ENCODE assay signal across 16 cellular contexts in genomic region chr5:160192424-160192823, GRCh38. TPM values are rescaled to one million over a fixed set of nuclear protein-coding genes. Genes with fewer than 3 reads are reported as not detected.
A peak's percentile ranks its signal among the peaks of the same experiment; 100 is the strongest.
DNase-seq lines count a peak whose midpoint lies in the region; ATAC-seq, FAIRE-seq and TF ChIP-seq lines count a peak whose summit lies in the region.
"Had no signal": no experiment of that assay in that cellular context is flagged by ENCODE, and none has a peak within 500 bp of the region (broad histone marks: within the 10 kb centered on the region; RNA-seq: fewer than 3 reads in every experiment).

No MANE protein-coding gene starts in this region.

- no peak overlapping the region for H2BK120ac ChIP-seq in neuronal stem cell (ENCODE audit: low read depth, low read length)

- H3K4me2 ChIP-seq in HepG2 (ENCODE audit: low read depth, low read length) (no peak overlapping the region), neuronal stem cell (ENCODE audit: insufficient read depth, low read length, poor library complexity, severe bottlenecking) (no peak overlapping the region)

- peak overlapping the region; percentile 93 for H3K4ac ChIP-seq in neuronal stem cell (ENCODE audit: low read length)

- peaks cover 10% of the 10 kb centered on the region for H3K27me3 Mint-ChIP-seq in glutamatergic neuron (ENCODE audit: unreplicated experiment)
- H3K27me3 Mint-ChIP-seq in immature natural killer cell (ENCODE audit: low read depth in 3 of 3) = peaks cover 0 to 3% (median 3%) of the 10 kb centered on the region in 3 donors

- no peak overlapping the region for H4K8ac ChIP-seq in neuronal stem cell (ENCODE audit: low read depth, low read length)

- peak overlapping the region; percentile 48 for H3K18ac ChIP-seq in neuronal stem cell (ENCODE audit: low read length)

- TF ChIP-seq EP300 in HepG2 (IDR thresholded peaks at IDR 0.05; ENCODE audit: low read depth in 2 of 2, low read length in 2 of 2) = no peak
- no peak for TF ChIP-seq EP300 in HepG2 (CRISPR knock-in tag; IDR thresholded peaks at IDR 0.05; ENCODE audit: borderline replicate concordance)

- no peak overlapping the region for H3K4me3 ChIP-seq in HepG2 (replicated peaks in 1 of 3; ENCODE audit: insufficient read depth in 1 of 3, low read depth in 2 of 3, low read length in 3 of 3)
- no peak overlapping the region for H3K4me3 ChIP-seq in right lobe of liver
- no peak overlapping the region for H3K4me3 ChIP-seq in neuronal stem cell (ENCODE audit: low read length in 2 of 2)
- H3K4me3 ChIP-seq: GM12878, GM23248 had no signal

- intact Hi-C loops in HepG2 (cut with micrococcal nuclease; ENCODE audit: unreplicated experiment) (no loop called here), right lobe of liver (cut with DNase I) (no loop called here)

- no peaks in the 10 kb centered on the region for H3K79me2 ChIP-seq in HepG2 (ENCODE audit: insufficient read depth, low read length)

- no peak overlapping the region for H2BK5ac ChIP-seq in neuronal stem cell (ENCODE audit: low read length)

- no peak overlapping the region for H2BK15ac ChIP-seq in neuronal stem cell (ENCODE audit: low read length)

- POLR2A ChIA-PET in HepG2 (lab: Yijun Ruan, JAX) = no interaction called here

- FAIRE-seq in HepG2 (lab: Jason Lieb, UNC) = no peak
- FAIRE-seq: GM12878, GM18507 had no signal

- no peaks in the 10 kb centered on the region for H3K36me3 ChIP-seq in HepG2 (replicated peaks in 1 of 2; ENCODE audit: control insufficient read depth in 1 of 2, insufficient read depth in 2 of 2, low read length in 2 of 2)
- no peaks in the 10 kb centered on the region for H3K36me3 ChIP-seq in right lobe of liver
- no peaks in the 10 kb centered on the region for H3K36me3 ChIP-seq in neuronal stem cell (replicated peaks in 1 of 2; ENCODE audit: control insufficient read depth in 2 of 2, insufficient read depth in 2 of 2, low read length in 2 of 2)

- H3K4me1 Mint-ChIP-seq in glutamatergic neuron (ENCODE audit: low read depth, unreplicated experiment) (peaks cover 20% of the 10 kb centered on the region), immature natural killer cell (peaks cover 0 to 8% of the 10 kb centered on the region in 2 donors)

- TF ChIP-seq CTCF in HepG2 (CRISPR knock-in tag; IDR thresholded peaks at IDR 0.05) (no peak), right lobe of liver (IDR thresholded peaks at IDR 0.05) (no peak), glutamatergic neuron (IDR thresholded peaks at IDR 0.05; ENCODE audit: partially characterized antibody, unreplicated experiment) (no peak)

- H3K9ac ChIP-seq in HepG2 (ENCODE audit: insufficient read depth, low read depth, low read length) (no peak overlapping the region), neuronal stem cell (ENCODE audit: low read depth, low read length, poor library complexity) (no peak overlapping the region)
- H3K9ac ChIP-seq: GM23248 had no signal

- no peaks in the 10 kb centered on the region for H4K20me1 ChIP-seq in HepG2 (ENCODE audit: insufficient read depth, low read length)

- BruUV-seq in HepG2 (replicated peaks; lab: Mats Ljungman, UMichigan) = no TSS peak

- H3K4me3 Mint-ChIP-seq in glutamatergic neuron (ENCODE audit: unreplicated experiment) (no peak overlapping the region), immature natural killer cell (no peak overlapping the region)
- H3K4me3 Mint-ChIP-seq: CD4-positive, alpha-beta T cell had no signal

- H3K27ac Mint-ChIP-seq in glutamatergic neuron (ENCODE audit: unreplicated experiment) = peak overlapping the region; percentile 41
- no peak overlapping the region for H3K27ac Mint-ChIP-seq in immature natural killer cell
- H3K27ac Mint-ChIP-seq: CD4-positive, alpha-beta T cell had no signal

- H3K9me3 Mint-ChIP-seq in glutamatergic neuron (ENCODE audit: unreplicated experiment) = peaks cover 12% of the 10 kb centered on the region
- no peaks in the 10 kb centered on the region for H3K9me3 Mint-ChIP-seq in immature natural killer cell
- H3K9me3 Mint-ChIP-seq: CD4-positive, alpha-beta T cell had no signal

- no peak for DNase-seq in HepG2 (ENCODE audit: low spot score)
- DNase-seq in right lobe of liver = no peak
- no peak for DNase-seq in glutamatergic neuron
- DNase-seq in neuronal stem cell (ENCODE audit: low spot score) = no peak
- no peak for DNase-seq in 8988T
- no peak for DNase-seq in activated gamma-delta T cell (lab: John Stamatoyannopoulos, UW)
- DNase-seq in immature natural killer cell = no peak
- DNase-seq: ACHN; C1 segment of cervical spinal cord; Calu3; CD4-positive, alpha-beta T cell; DMS 273 treated with DMSO at 0.1 percent for 48 hours; GM23248; H7 had no signal

- TF ChIP-seq RAD21 in HepG2 (CRISPR knock-in tag; IDR thresholded peaks at IDR 0.05) = no peak

- no peaks in the 10 kb centered on the region for H3K4me1 ChIP-seq in HepG2 (ENCODE audit: insufficient read depth, low read length)
- no peaks in the 10 kb centered on the region for H3K4me1 ChIP-seq in right lobe of liver
- H3K4me1 ChIP-seq in neuronal stem cell (ENCODE audit: control insufficient read depth in 2 of 2, insufficient read depth in 1 of 2, low read depth in 1 of 2, low read length in 2 of 2) = peaks cover 3 to 8% of the 10 kb centered on the region in 2 donors

- no peaks in the 10 kb centered on the region for H3K79me1 ChIP-seq in neuronal stem cell (ENCODE audit: low read depth, low read length)

- H4K91ac ChIP-seq in neuronal stem cell (ENCODE audit: low read depth, low read length, poor library complexity) = no peak overlapping the region

- H3K27me3 ChIP-seq in HepG2 (ENCODE audit: control insufficient read depth in 1 of 2, insufficient read depth in 2 of 2, low read length in 2 of 2) (peaks cover 3 to 6% of the 10 kb centered on the region in 2 experiments; a peak in 3 of 5 replicates), right lobe of liver (no peaks in the 10 kb centered on the region), neuronal stem cell (ENCODE audit: control insufficient read depth in 3 of 3, insufficient read depth in 3 of 3, low read depth in 1 of 3, low read length in 3 of 3) (no peaks in the 10 kb centered on the region)

- in situ Hi-C loops in HepG2 (cut with HindIII; ENCODE audit: extremely low pct_ligation_motif_present, low pct_unique_long_range_greater_than_20kb) = no loop called here

- H3K14ac ChIP-seq in neuronal stem cell (ENCODE audit: low read length) = no peak overlapping the region

- no peak overlapping the region for H2AFZ ChIP-seq in HepG2 (ENCODE audit: low read length)
- H2AFZ ChIP-seq in neuronal stem cell (ENCODE audit: low read length) = no peak overlapping the region
- H2AFZ ChIP-seq: GM23248 had no signal

- H2AK5ac ChIP-seq in neuronal stem cell (ENCODE audit: low read depth, low read length) = peak overlapping the region; percentile 40

- CTCF ChIA-PET in HepG2 (lab: Yijun Ruan, JAX; ENCODE audit: low intra/inter-chr PET ratio, low total read pairs) = no interaction called here

- ATAC-seq in HepG2 (no peak), right lobe of liver (no peak)
- ATAC-seq: GM12878 had no signal

- H3K9me3 ChIP-seq in HepG2 (ENCODE audit: low read length) = no peaks in the 10 kb centered on the region
- no peaks in the 10 kb centered on the region for H3K9me3 ChIP-seq in right lobe of liver
- no peaks in the 10 kb centered on the region for H3K9me3 ChIP-seq in neuronal stem cell (replicated peaks in 1 of 2; ENCODE audit: control insufficient read depth in 2 of 2, insufficient read depth in 1 of 2, low read depth in 1 of 2, low read length in 2 of 2)

- TF ChIP-seq POLR2A in HepG2 (IDR thresholded peaks at IDR 0.05; ENCODE audit: insufficient read depth in 1 of 2, low read depth in 2 of 2, low read length in 2 of 2) (no peak), right lobe of liver (IDR thresholded peaks at IDR 0.05) (no peak)

- no peaks in the 10 kb centered on the region for H3K36me3 Mint-ChIP-seq in glutamatergic neuron (ENCODE audit: unreplicated experiment)
- no peaks in the 10 kb centered on the region for H3K36me3 Mint-ChIP-seq in immature natural killer cell

- H3K23ac ChIP-seq in neuronal stem cell (ENCODE audit: low read depth, low read length, poor library complexity) = no peak overlapping the region

- no peak overlapping the region for H2BK12ac ChIP-seq in neuronal stem cell (ENCODE audit: low read length)

- H3K27ac ChIP-seq in HepG2 (ENCODE audit: extremely low read length, insufficient read depth, low read length) (no peak overlapping the region), right lobe of liver (no peak overlapping the region), neuronal stem cell (replicated peaks; ENCODE audit: low read length) (no peak overlapping the region)
- H3K27ac ChIP-seq: GM23248 had no signal

- 69% methylated on average over 7 of the region's 7 CpGs for WGBS in HepG2 (ENCODE audit: low lambda C conversion rate)
- WGBS in right lobe of liver (ENCODE audit: insufficient coverage, low coverage, low lambda C conversion rate, missing lambda C conversion rate) = 68% methylated on average over 4 of the region's 7 CpGs
- WGBS in neuronal stem cell (ENCODE audit: extremely low coverage in 2 of 2, insufficient read length in 2 of 2, insufficient replicate concordance in 1 of 2), 2 donors = no CpG with 5 or more reads among the region's 7 CpGs

RNA-seq across cellular contexts. Expression of gene FABP6, which starts 36.9 kb away (rescaled TPM):
- total RNA-seq in HepG2 (2016; rRNA removed; fragmentation: Illumina TruSeq; extraction: Trizol) (not detected in 2 replicates), right lobe of liver (not detected), glutamatergic neuron (ENCODE audit: unreplicated experiment) (7.7 TPM)
- not detected in 2 replicates for total RNA-seq in HepG2 (2016; cell fraction: cytosol; rRNA removed; fragmentation: Illumina TruSeq; extraction: Trizol; ENCODE audit: low read depth)
- total RNA-seq in HepG2 (2016; cell fraction: insoluble cytoplasmic fraction; rRNA removed; fragmentation: Illumina TruSeq; extraction: Trizol) = not detected in 2 replicates
- not detected in 2 replicates for total RNA-seq in HepG2 (2016; cell fraction: membrane; rRNA removed; fragmentation: Illumina TruSeq; extraction: Trizol)
- not detected in 2 replicates for total RNA-seq in HepG2 (2016; cell fraction: nucleus; rRNA removed; fragmentation: Illumina TruSeq; extraction: Trizol)
- polyA plus RNA-seq in HepG2 (2011; rRNA removed) (0.13 TPM in 1 of 2 replicates, not detected in the other), immature natural killer cell (not detected)
- polyA plus RNA-seq in HepG2 (2011; cell fraction: cytosol; rRNA removed) = not detected in 2 replicates
- polyA plus RNA-seq in HepG2 (2011; cell fraction: nucleus; rRNA removed) = not detected in 2 replicates
- polyA plus RNA-seq in HepG2 (2012) = 0.23 TPM in 1 of 2 replicates, not detected in the other
- not detected in 2 replicates for polyA plus RNA-seq in HepG2 (2016; cell fraction: cytosol; fragmentation: Illumina TruSeq; extraction: Trizol; ENCODE audit: low read depth)
- not detected in 2 replicates for polyA plus RNA-seq in HepG2 (2016; cell fraction: insoluble cytoplasmic fraction; fragmentation: Illumina TruSeq; extraction: Trizol; ENCODE audit: low read depth)
- not detected in 2 replicates for polyA plus RNA-seq in HepG2 (2016; cell fraction: membrane; fragmentation: Illumina TruSeq; extraction: Trizol; ENCODE audit: low read depth)
- not detected in 2 replicates for polyA plus RNA-seq in HepG2 (2016; cell fraction: nucleus; fragmentation: Illumina TruSeq; extraction: Trizol; ENCODE audit: insufficient read depth, low read depth)
- polyA minus RNA-seq in HepG2 (2011; rRNA and poly(A)+ RNA removed; ENCODE audit: low replicate concordance) = not detected in 2 replicates
- polyA minus RNA-seq in HepG2 (2011; cell fraction: cytosol; rRNA and poly(A)+ RNA removed) = not detected in 2 replicates
- not detected in 2 replicates for polyA minus RNA-seq in HepG2 (2011; cell fraction: nucleus; rRNA and poly(A)+ RNA removed)
- 2.6 TPM for polyA plus RNA-seq in neuronal stem cell (2013, experiment 1 of 2)
- polyA plus RNA-seq in neuronal stem cell (2013, experiment 2 of 2) = 2.3 TPM
- total RNA-seq: CD4-positive, alpha-beta T cell; GM23248 had no signal
- polyA plus RNA-seq: GM23248 had no signal
